In genomic region chr15:67062365-67062985, GRCh38 we compare ENCODE assay signal across 1 cellular context.
TF ChIP-seq lines count a peak whose summit lies in the region.

No MANE protein-coding gene starts in this region.

TF ChIP-seq in HepG2, 621 proteins besides CTCF, POLR2A, EP300 and RAD21 (continued from another document and continues in another):
- TF ChIP-seq, protein P1, sequence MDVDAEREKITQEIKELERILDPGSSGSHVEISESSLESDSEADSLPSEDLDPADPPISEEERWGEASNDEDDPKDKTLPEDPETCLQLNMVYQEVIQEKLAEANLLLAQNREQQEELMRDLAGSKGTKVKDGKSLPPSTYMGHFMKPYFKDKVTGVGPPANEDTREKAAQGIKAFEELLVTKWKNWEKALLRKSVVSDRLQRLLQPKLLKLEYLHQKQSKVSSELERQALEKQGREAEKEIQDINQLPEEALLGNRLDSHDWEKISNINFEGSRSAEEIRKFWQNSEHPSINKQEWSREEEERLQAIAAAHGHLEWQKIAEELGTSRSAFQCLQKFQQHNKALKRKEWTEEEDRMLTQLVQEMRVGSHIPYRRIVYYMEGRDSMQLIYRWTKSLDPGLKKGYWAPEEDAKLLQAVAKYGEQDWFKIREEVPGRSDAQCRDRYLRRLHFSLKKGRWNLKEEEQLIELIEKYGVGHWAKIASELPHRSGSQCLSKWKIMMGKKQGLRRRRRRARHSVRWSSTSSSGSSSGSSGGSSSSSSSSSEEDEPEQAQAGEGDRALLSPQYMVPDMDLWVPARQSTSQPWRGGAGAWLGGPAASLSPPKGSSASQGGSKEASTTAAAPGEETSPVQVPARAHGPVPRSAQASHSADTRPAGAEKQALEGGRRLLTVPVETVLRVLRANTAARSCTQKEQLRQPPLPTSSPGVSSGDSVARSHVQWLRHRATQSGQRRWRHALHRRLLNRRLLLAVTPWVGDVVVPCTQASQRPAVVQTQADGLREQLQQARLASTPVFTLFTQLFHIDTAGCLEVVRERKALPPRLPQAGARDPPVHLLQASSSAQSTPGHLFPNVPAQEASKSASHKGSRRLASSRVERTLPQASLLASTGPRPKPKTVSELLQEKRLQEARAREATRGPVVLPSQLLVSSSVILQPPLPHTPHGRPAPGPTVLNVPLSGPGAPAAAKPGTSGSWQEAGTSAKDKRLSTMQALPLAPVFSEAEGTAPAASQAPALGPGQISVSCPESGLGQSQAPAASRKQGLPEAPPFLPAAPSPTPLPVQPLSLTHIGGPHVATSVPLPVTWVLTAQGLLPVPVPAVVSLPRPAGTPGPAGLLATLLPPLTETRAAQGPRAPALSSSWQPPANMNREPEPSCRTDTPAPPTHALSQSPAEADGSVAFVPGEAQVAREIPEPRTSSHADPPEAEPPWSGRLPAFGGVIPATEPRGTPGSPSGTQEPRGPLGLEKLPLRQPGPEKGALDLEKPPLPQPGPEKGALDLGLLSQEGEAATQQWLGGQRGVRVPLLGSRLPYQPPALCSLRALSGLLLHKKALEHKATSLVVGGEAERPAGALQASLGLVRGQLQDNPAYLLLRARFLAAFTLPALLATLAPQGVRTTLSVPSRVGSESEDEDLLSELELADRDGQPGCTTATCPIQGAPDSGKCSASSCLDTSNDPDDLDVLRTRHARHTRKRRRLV (CRISPR knock-in tag; IDR thresholded peaks at IDR 0.05) = no peak
- TF ChIP-seq, protein P2, sequence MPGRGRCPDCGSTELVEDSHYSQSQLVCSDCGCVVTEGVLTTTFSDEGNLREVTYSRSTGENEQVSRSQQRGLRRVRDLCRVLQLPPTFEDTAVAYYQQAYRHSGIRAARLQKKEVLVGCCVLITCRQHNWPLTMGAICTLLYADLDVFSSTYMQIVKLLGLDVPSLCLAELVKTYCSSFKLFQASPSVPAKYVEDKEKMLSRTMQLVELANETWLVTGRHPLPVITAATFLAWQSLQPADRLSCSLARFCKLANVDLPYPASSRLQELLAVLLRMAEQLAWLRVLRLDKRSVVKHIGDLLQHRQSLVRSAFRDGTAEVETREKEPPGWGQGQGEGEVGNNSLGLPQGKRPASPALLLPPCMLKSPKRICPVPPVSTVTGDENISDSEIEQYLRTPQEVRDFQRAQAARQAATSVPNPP (CRISPR knock-in tag; IDR thresholded peaks at IDR 0.05) = no peak
- TF ChIP-seq ZFX (CRISPR knock-in tag; IDR thresholded peaks at IDR 0.05; ENCODE audit: low read depth) (peak; percentile 76), RXRB (CRISPR knock-in tag; IDR thresholded peaks at IDR 0.05; ENCODE audit: borderline replicate concordance) (peak; percentile 64), SIX1 (CRISPR knock-in tag; IDR thresholded peaks at IDR 0.05; ENCODE audit: borderline replicate concordance) (no peak), ZNF546 (CRISPR knock-in tag; conservative IDR thresholded peaks at IDR 0.05) (no peak), NKX3-1 (CRISPR knock-in tag; IDR thresholded peaks at IDR 0.05) (peak; percentile 55; the same call in 1 of the 2 replicates), ZNF451 (CRISPR knock-in tag; IDR thresholded peaks at IDR 0.05) (no peak), JARID2 (CRISPR knock-in tag; IDR thresholded peaks at IDR 0.05; ENCODE audit: insufficient replicate concordance) (no peak), POLR2AphosphoS5 (IDR thresholded peaks at IDR 0.05; ENCODE audit: low read depth, low read length) (peak; percentile 90), GZF1 (CRISPR knock-in tag; IDR thresholded peaks at IDR 0.05) (0 out of 2 replicates have a peak, but pooled peaks have one; percentile 39), ZNF350 (CRISPR knock-in tag; IDR thresholded peaks at IDR 0.05; ENCODE audit: borderline replicate concordance, low read depth) (peak; percentile 64), ZNF512 (CRISPR knock-in tag; IDR thresholded peaks at IDR 0.05) (no peak), TARDBP (CRISPR knock-in tag; IDR thresholded peaks at IDR 0.05) (no peak), NCOA1 (CRISPR knock-in tag; IDR thresholded peaks at IDR 0.05) (no peak), ZNF556 (CRISPR knock-in tag; IDR thresholded peaks at IDR 0.05; ENCODE audit: borderline replicate concordance) (0 out of 2 replicates have a peak, but pooled peaks have one; percentile 25), ZNF891 (CRISPR knock-in tag; IDR thresholded peaks at IDR 0.05) (no peak), DR1 (CRISPR knock-in tag; IDR thresholded peaks at IDR 0.05) (0 out of 2 replicates have a peak, but pooled peaks have one; percentile 30), MED13 (CRISPR knock-in tag; IDR thresholded peaks at IDR 0.05) (peak; percentile 81), BHLHE40 (IDR thresholded peaks at IDR 0.05; ENCODE audit: low read length) (no peak), ZNF160 (CRISPR knock-in tag; IDR thresholded peaks at IDR 0.05) (no peak; the same call in 1 of the 2 replicates), ZNF773 (CRISPR knock-in tag; IDR thresholded peaks at IDR 0.05; ENCODE audit: borderline replicate concordance) (no peak), RXRA (CRISPR knock-in tag; IDR thresholded peaks at IDR 0.05) (no peak), SRY (CRISPR knock-in tag; IDR thresholded peaks at IDR 0.05) (no peak), ZBTB21 (CRISPR knock-in tag; IDR thresholded peaks at IDR 0.05) (no peak), ZNF644 (CRISPR knock-in tag; IDR thresholded peaks at IDR 0.05; ENCODE audit: low read depth) (peak; percentile 56; the same call in 1 of the 2 replicates), RERE (CRISPR knock-in tag; IDR thresholded peaks at IDR 0.05; ENCODE audit: low read depth) (no peak), FOXP1 (IDR thresholded peaks at IDR 0.05) (no peak), FOXP1 (CRISPR knock-in tag; IDR thresholded peaks at IDR 0.05) (peak; percentile 32; the same call in 1 of the 2 replicates), ARID4A (CRISPR knock-in tag; IDR thresholded peaks at IDR 0.05; ENCODE audit: borderline replicate concordance) (peak; percentile 48; the same call in 1 of the 2 replicates), PHF5A (CRISPR knock-in tag; IDR thresholded peaks at IDR 0.05; ENCODE audit: low read depth, unreplicated experiment) (peak; percentile 55), KLF15 (CRISPR knock-in tag; IDR thresholded peaks at IDR 0.05; ENCODE audit: borderline replicate concordance) (peak; percentile 43; the same call in 1 of the 2 replicates), ZFY (CRISPR knock-in tag; IDR thresholded peaks at IDR 0.05) (peak; percentile 61), ZBTB7B (CRISPR knock-in tag; IDR thresholded peaks at IDR 0.05) (peak; percentile 75), ETV6 (CRISPR knock-in tag; conservative IDR thresholded peaks at IDR 0.05) (no peak), NR2F1 (CRISPR knock-in tag; IDR thresholded peaks at IDR 0.05) (no peak; a peak in 1 of 4 replicates)
- TF ChIP-seq, protein P3, sequence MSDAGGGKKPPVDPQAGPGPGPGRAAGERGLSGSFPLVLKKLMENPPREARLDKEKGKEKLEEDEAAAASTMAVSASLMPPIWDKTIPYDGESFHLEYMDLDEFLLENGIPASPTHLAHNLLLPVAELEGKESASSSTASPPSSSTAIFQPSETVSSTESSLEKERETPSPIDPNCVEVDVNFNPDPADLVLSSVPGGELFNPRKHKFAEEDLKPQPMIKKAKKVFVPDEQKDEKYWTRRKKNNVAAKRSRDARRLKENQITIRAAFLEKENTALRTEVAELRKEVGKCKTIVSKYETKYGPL (CRISPR knock-in tag; IDR thresholded peaks at IDR 0.05) = no peak
- TF ChIP-seq, protein P4, sequence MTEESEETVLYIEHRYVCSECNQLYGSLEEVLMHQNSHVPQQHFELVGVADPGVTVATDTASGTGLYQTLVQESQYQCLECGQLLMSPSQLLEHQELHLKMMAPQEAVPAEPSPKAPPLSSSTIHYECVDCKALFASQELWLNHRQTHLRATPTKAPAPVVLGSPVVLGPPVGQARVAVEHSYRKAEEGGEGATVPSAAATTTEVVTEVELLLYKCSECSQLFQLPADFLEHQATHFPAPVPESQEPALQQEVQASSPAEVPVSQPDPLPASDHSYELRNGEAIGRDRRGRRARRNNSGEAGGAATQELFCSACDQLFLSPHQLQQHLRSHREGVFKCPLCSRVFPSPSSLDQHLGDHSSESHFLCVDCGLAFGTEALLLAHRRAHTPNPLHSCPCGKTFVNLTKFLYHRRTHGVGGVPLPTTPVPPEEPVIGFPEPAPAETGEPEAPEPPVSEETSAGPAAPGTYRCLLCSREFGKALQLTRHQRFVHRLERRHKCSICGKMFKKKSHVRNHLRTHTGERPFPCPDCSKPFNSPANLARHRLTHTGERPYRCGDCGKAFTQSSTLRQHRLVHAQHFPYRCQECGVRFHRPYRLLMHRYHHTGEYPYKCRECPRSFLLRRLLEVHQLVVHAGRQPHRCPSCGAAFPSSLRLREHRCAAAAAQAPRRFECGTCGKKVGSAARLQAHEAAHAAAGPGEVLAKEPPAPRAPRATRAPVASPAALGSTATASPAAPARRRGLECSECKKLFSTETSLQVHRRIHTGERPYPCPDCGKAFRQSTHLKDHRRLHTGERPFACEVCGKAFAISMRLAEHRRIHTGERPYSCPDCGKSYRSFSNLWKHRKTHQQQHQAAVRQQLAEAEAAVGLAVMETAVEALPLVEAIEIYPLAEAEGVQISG (CRISPR knock-in tag; IDR thresholded peaks at IDR 0.05) = no peak
- TF ChIP-seq, protein P5, sequence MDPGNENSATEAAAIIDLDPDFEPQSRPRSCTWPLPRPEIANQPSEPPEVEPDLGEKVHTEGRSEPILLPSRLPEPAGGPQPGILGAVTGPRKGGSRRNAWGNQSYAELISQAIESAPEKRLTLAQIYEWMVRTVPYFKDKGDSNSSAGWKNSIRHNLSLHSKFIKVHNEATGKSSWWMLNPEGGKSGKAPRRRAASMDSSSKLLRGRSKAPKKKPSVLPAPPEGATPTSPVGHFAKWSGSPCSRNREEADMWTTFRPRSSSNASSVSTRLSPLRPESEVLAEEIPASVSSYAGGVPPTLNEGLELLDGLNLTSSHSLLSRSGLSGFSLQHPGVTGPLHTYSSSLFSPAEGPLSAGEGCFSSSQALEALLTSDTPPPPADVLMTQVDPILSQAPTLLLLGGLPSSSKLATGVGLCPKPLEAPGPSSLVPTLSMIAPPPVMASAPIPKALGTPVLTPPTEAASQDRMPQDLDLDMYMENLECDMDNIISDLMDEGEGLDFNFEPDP (CRISPR knock-in tag; conservative IDR thresholded peaks at IDR 0.05) = no peak
